ENCODE assay signal across 29 cellular contexts in genomic region chr3:155083313-155083905, GRCh38. TPM values are rescaled to one million over a fixed set of nuclear protein-coding genes. Genes with fewer than 3 reads are reported as not detected.
DNase-seq lines count a peak whose midpoint lies in the region; ATAC-seq and TF ChIP-seq lines count a peak whose summit lies in the region.
"Had no signal": no experiment of that assay in that cellular context is flagged by ENCODE, and none has a peak within 500 bp of the region (broad histone marks: within the 10 kb centered on the region; RNA-seq: fewer than 3 reads in every experiment).

No MANE protein-coding gene starts in this region.

- peak overlapping the region; percentile 94 for H3K27ac ChIP-seq in subcutaneous abdominal adipose tissue (ENCODE audit: low read depth, low read length)
- H3K27ac ChIP-seq: BLaER1 treated with 17β-estradiol and CSF1 and Interleukin-3, amounts not matched to agents 10 nM and 100 nM; gastrocnemius medialis; RWPE1; SJSA1; stomach; tibial nerve had no signal

- H3K4me1 ChIP-seq in adipocyte (ENCODE audit: control insufficient read depth, insufficient read depth, low read length): peaks cover 54% of the 10 kb centered on the region
- H3K4me1 ChIP-seq in subcutaneous abdominal adipose tissue (ENCODE audit: control insufficient read depth in 5 of 5, insufficient read depth in 5 of 5, low read length in 5 of 5): peaks cover 2 to 36% (median 32%) of the 10 kb centered on the region in 5 donors

- peaks cover 46% of the 10 kb centered on the region for H3K36me3 ChIP-seq in adipocyte (ENCODE audit: control insufficient read depth, insufficient read depth, low read length, severe bottlenecking)
- H3K36me3 ChIP-seq in subcutaneous abdominal adipose tissue (ENCODE audit: control insufficient read depth in 5 of 5, insufficient read depth in 5 of 5, low read length in 5 of 5): peaks cover 0 to 12% (median 4%) of the 10 kb centered on the region in 5 donors
- H3K36me3 ChIP-seq: BLaER1 treated with 17β-estradiol and CSF1 and Interleukin-3, amounts not matched to agents 10 nM and 100 nM; SJSA1; stomach had no signal

- H3K27me3 ChIP-seq in adipocyte (replicated peaks; ENCODE audit: control insufficient read depth, insufficient read depth, low read length) (no peaks in the 10 kb centered on the region), subcutaneous abdominal adipose tissue (ENCODE audit: control insufficient read depth in 5 of 5, insufficient read depth in 4 of 5, low read length in 5 of 5) (peaks cover 0 to 4% (median 0%) of the 10 kb centered on the region in 5 donors)

- H3K9me3 ChIP-seq in adipocyte (ENCODE audit: control insufficient read depth, low read length) (no peaks in the 10 kb centered on the region), subcutaneous abdominal adipose tissue (ENCODE audit: control insufficient read depth in 5 of 5, low read length in 5 of 5) (no peaks in the 10 kb centered on the region)
- H3K9me3 ChIP-seq: gastrocnemius medialis, SJSA1, stomach, tibial nerve had no signal

- peak overlapping the region; percentile 99 for H3K9ac ChIP-seq in adipocyte (ENCODE audit: low read length)
- peak overlapping the region in 1 of 5 donors; percentile 24 for H3K9ac ChIP-seq in subcutaneous abdominal adipose tissue (ENCODE audit: low read length in 5 of 5)
- H3K9ac ChIP-seq: BLaER1 treated with 17β-estradiol and CSF1 and Interleukin-3, amounts not matched to agents 10 nM and 100 nM had no signal

- ATAC-seq in HG02852 (IDR thresholded peaks at IDR 0.05; ENCODE audit: unreplicated experiment) (no peak), GM18519 (IDR thresholded peaks at IDR 0.05; ENCODE audit: low FRiP score, unreplicated experiment) (no peak), left colon (no peak)
- ATAC-seq: activated CD8-positive, alpha-beta memory T cell treated with anti-CD3 and anti-CD28 coated beads, Interleukin-2, amount 10 ng/mL, durations not matched to agents 7 days and 5 days; activated T-cell treated with anti-CD3 and anti-CD28 coated beads, Interleukin-2, amount 50 U/mL, for 4 hours; esophagus mucosa; gastrocnemius medialis; HepG2; right cardiac atrium had no signal

- TF ChIP-seq CTCF in HFF-Myc (IDR thresholded peaks at IDR 0.05; ENCODE audit: low read depth, low read length, missing control alignments) (no peak), foreskin fibroblast (IDR thresholded peaks at IDR 0.05; ENCODE audit: low read depth, low read length) (no peak)

- intact Hi-C loops in left colon (cut with DNase I, micrococcal nuclease): no loop called here

- H3K4me3 ChIP-seq in HFF-Myc (replicated peaks; ENCODE audit: low read depth, low read length) (peak overlapping the region; percentile 70), adipocyte (ENCODE audit: low read length) (peak overlapping the region; percentile 97), foreskin fibroblast (ENCODE audit: low read depth in 1 of 2, low read length in 2 of 2) (peak overlapping the region; percentile 82), subcutaneous abdominal adipose tissue (ENCODE audit: low read depth in 1 of 5, low read length in 5 of 5) (no peak overlapping the region)
- H3K4me3 ChIP-seq: BLaER1 treated with 17β-estradiol and CSF1 and Interleukin-3, amounts not matched to agents 10 nM and 100 nM; gastrocnemius medialis; SJSA1; stomach; tibial nerve had no signal

- DNase-seq in HFF-Myc (ENCODE audit: extremely low read depth, low read depth) (no peak), adipocyte (ENCODE audit: low read depth) (no peak), foreskin fibroblast (peak in 1 of 2 donors; percentile 5), left colon (no peak)
- DNase-seq: activated B cell treated with CpG ODN at 0.5 μM for 24 hours; activated CD4-positive, alpha-beta T cell treated with anti-CD3 and anti-CD28 coated beads, Interleukin-2, amount 50 U/mL, for 1 hour; activated CD8-positive, alpha-beta memory T cell treated with anti-CD3 and anti-CD28 coated beads, Interleukin-2, amount 10 ng/mL, durations not matched to agents 7 days and 5 days; activated T-cell treated with anti-CD3 and anti-CD28 coated beads, Interleukin-2, amount 50 U/mL, for 4 hours; DMS153; endodermal cell; gastrocnemius medialis; NCI-H1694 treated with DMSO at 0.1 percent for 48 hours; NCI-H446 treated with DMSO at 0.1 percent for 48 hours; NCI-H774; posterior cingulate gyrus; right cardiac atrium; stimulated activated CD4-positive, alpha-beta T cell treated with anti-CD3 and anti-CD28 coated beads, Interleukin-12 subunit alpha, Interleukin-12 subunit beta, amount 100 ng/mL, for 4 hours; stimulated activated CD4-positive, alpha-beta T cell treated with anti-CD3 and anti-CD28 coated beads, Interleukin-2, amount 100 ng/mL, for 48 hours; stomach; T-helper 1 cell had no signal

RNA-seq across cellular contexts. Expression of gene MME, which starts 3.3 kb away (rescaled TPM):
- 1 to 10 TPM; 1.1 to 1.8 TPM for total RNA-seq in left colon
- total RNA-seq: activated CD8-positive, alpha-beta memory T cell treated with anti-CD3 and anti-CD28 coated beads, Interleukin-2, amount 10 ng/mL, durations not matched to agents 7 days and 5 days; HepG2 had no signal

Comparison
In these comparisons a context has a peak if more than half of its experiments do, and no peak if none do; other contexts are left out.
1. H3K4me3 ChIP-seq: peak in HFF-Myc (single experiment), adipocyte (single experiment) and foreskin fibroblast (2 of 2); none in subcutaneous abdominal adipose tissue (0 of 5).